Comparison of ENCODE assay signal across 10 cellular contexts in the genomic region with DNA sequence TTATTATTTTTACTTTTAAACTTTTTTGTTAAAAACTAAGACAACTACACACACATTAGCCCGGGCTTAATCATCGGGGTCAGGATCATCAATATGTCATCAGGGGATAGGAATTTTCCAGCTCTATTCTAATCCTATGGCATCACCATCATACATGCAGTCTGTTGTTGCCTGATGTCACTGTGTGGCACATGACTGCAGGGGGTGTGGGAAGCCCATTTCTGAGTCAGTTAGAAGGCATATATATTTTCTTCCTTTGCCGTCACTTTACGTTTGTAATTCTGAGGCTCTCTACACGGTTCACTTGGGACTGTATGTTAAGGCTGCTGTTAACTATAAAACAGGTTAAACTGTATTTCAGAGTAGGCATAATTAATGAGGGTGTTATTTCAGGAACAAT.
A peak's percentile ranks its signal among the peaks of the same experiment; 100 is the strongest.
DNase-seq lines count a peak whose midpoint lies in the region; ATAC-seq and TF ChIP-seq lines count a peak whose summit lies in the region.
"Had no signal": no experiment of that assay in that cellular context is flagged by ENCODE, and none has a peak within 500 bp of the region (broad histone marks: within the 10 kb centered on the region; RNA-seq: fewer than 3 reads in every experiment).

No MANE protein-coding gene starts in this region.

- TF ChIP-seq EP300 in ovary (IDR thresholded peaks at IDR 0.05) = no peak

- peak overlapping the region; percentile 14; the same call in 1 of the 2 replicates for H3K27ac ChIP-seq in HL-60 (replicated peaks)
- peak overlapping the region; percentile 95 for H3K27ac ChIP-seq in foreskin keratinocyte
- H3K27ac ChIP-seq in ovary = no peak overlapping the region

- TF ChIP-seq POLR2A in ovary (IDR thresholded peaks at IDR 0.05) = no peak

- DNase-seq in A172 (ENCODE audit: low spot score) = peak; percentile 85
- DNase-seq in HL-60 (ENCODE audit: low read depth in 1 of 2, low spot score in 1 of 2) = peak in 1 of 2 experiments; percentile 37
- DNase-seq in UCSD-AML1 (lab: John Stamatoyannopoulos, UW; ENCODE audit: unreplicated experiment) = peak; percentile 19
- peak; percentile 88 to 96 for DNase-seq in foreskin keratinocyte
- DNase-seq in SHP77 treated with DMSO at 0.1 percent for 48 hours (lab: John Stamatoyannopoulos, UW) = no peak
- no peak for DNase-seq in ovary
- DNase-seq: activated CD8-positive, alpha-beta memory T cell treated with anti-CD3 and anti-CD28 coated beads for 24 hours; NCI-H1092 treated with DMSO at 0.1 percent for 48 hours had no signal

- ATAC-seq in foreskin keratinocyte (peak; percentile 92), HG03280 (IDR thresholded peaks at IDR 0.05; ENCODE audit: unreplicated experiment) (no peak), HG03457 (IDR thresholded peaks at IDR 0.05; ENCODE audit: unreplicated experiment) (no peak)

- H3K4me3 ChIP-seq in HL-60 (replicated peaks; ENCODE audit: insufficient read depth, low read length) (no peak overlapping the region), ovary (no peak overlapping the region)

- H3K9me3 ChIP-seq in ovary = no peaks in the 10 kb centered on the region

- no peaks in the 10 kb centered on the region for H3K36me3 ChIP-seq in ovary

- peaks cover 14% of the 10 kb centered on the region for H3K4me1 ChIP-seq in foreskin keratinocyte
- peaks cover 11% of the 10 kb centered on the region for H3K4me1 ChIP-seq in ovary (ENCODE audit: insufficient read depth)

- TF ChIP-seq CTCF in HL-60 (IDR thresholded peaks at IDR 0.05; ENCODE audit: insufficient read depth, low read length) = no peak
- TF ChIP-seq CTCF in foreskin keratinocyte (conservative IDR thresholded peaks at IDR 0.05) = peak; percentile 45
- TF ChIP-seq CTCF in ovary (IDR thresholded peaks at IDR 0.05) = no peak

- H3K27me3 ChIP-seq in HL-60 (ENCODE audit: insufficient read depth, poor library complexity, severe bottlenecking) = no peaks in the 10 kb centered on the region
- no peaks in the 10 kb centered on the region for H3K27me3 ChIP-seq in foreskin keratinocyte
- H3K27me3 ChIP-seq in ovary = no peaks in the 10 kb centered on the region

- 88 to 90% (median 88%) methylated on average over 5 of the region's 5 CpGs for WGBS in ovary, 3 donors

- intact Hi-C loops in ovary (cut with DNase I) = no loop called here

Comparison
In these comparisons a context has a peak if more than half of its experiments do, and no peak if none do; other contexts are left out.
1. DNase-seq: peak in A172 (single experiment), UCSD-AML1 (single experiment) and foreskin keratinocyte (2 of 2); none in SHP77 treated with DMSO at 0.1 percent for 48 hours (single experiment) and ovary (0 of 5).
2. H3K27ac ChIP-seq: peak in HL-60 (single experiment) and foreskin keratinocyte (single experiment); none in ovary (0 of 2).